ENCODE assay signal across 8 cellular contexts in the genomic region with DNA sequence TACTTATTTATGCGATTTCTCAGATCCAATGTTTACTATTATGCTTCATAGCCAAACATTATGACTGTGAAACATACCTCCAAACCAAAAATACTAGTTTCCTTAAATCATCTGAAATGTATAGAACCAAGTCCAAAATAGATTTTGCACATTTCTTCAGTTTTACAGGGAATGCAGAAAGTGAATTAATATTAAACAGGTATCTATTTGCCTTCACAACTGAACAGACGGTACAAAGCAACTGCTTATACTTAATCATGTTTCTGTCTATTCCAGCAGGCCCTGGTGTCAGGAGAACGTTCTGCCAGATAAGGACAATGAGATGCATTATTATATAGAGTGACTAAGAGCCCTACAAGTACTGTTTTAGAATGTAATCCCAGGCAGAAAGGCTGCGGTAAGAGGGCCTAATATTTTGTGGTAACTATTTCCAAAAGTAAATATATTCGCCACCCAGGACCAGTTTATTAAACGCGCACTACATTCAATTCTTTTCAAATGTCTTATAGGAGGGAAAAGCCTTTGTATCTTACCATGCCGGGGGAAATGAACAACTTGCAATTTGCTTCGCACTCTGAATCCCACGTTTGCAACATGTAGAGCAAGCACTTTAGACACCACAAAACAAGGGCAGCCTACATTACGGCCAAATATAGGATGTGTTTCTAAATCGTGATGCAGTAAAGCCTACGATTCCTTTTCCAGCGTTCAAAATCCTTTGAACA. TPM values are rescaled to one million over a fixed set of nuclear protein-coding genes. Genes with fewer than 3 reads are reported as not detected.
DNase-seq lines count a peak whose midpoint lies in the region; ATAC-seq and TF ChIP-seq lines count a peak whose summit lies in the region.

No MANE protein-coding gene starts in this region.

- H3K27ac ChIP-seq in heart left ventricle (peak overlapping the region; percentile 91 to 99 (median 96)), PC-3 (ENCODE audit: low read length) (peak overlapping the region; percentile 87), ectodermal cell (ENCODE audit: insufficient read depth, low read depth, low read length, poor library complexity, severe bottlenecking) (peak overlapping the region; percentile 81)

- intact Hi-C loops in heart left ventricle (cut with DNase I) (loop anchor here (2.0 to 10.0 kb wide), 15 partner anchors 17 to 167 kb away; a partner anchor contains a TSS), cardiac septum (cut with DNase I) (loop anchor here (2.0 to 5.0 kb wide), 4 partner anchors 39 to 123 kb away; no protein-coding TSS in a partner anchor), PC-3 (cut with micrococcal nuclease) (loop anchor here (1.0 to 10.0 kb wide), 3 partner anchors 64 to 365 kb away; a partner anchor contains a TSS)

- TF ChIP-seq CTCF in heart left ventricle (IDR thresholded peaks at IDR 0.05) (no peak), PC-3 (conservative IDR thresholded peaks at IDR 0.05; ENCODE audit: low read depth, low read length) (no peak), GM10248 (IDR thresholded peaks at IDR 0.05; ENCODE audit: control extremely low read depth, extremely low read depth, low read depth, missing control alignments) (no peak)

- H3K9me3 Mint-ChIP-seq in naive B cell = no peaks in the 10 kb centered on the region

- peaks cover 65% of the 10 kb centered on the region for H3K79me2 ChIP-seq in PC-3 (ENCODE audit: low read length)

- no peaks in the 10 kb centered on the region for H3K27me3 Mint-ChIP-seq in naive B cell

- H3K4me3 Mint-ChIP-seq in naive B cell = peak overlapping the region; percentile 96 to 100 (median 98)

- H3K4me1 Mint-ChIP-seq in naive B cell = peaks cover 35 to 55% (median 47%) of the 10 kb centered on the region in 3 donors

- H3K4me2 ChIP-seq in PC-3 (ENCODE audit: low read length) = peak overlapping the region; percentile 87

- WGBS in heart left ventricle, 4 donors = 4 to 10% (median 7%) methylated on average over 14 of the region's 14 CpGs
- WGBS in ectodermal cell, 2 experiments = 15 to 18% methylated on average over 12 to 14 of the region's 14 CpGs

- ATAC-seq in heart left ventricle = no peak
- peak; percentile 10 for ATAC-seq in PC-3
- no peak for ATAC-seq in naive B cell (ENCODE audit: low read depth in 2 of 2)
- no peak for ATAC-seq in HG02852 (IDR thresholded peaks at IDR 0.05; ENCODE audit: unreplicated experiment)
- no peak for ATAC-seq in GM21515 (IDR thresholded peaks at IDR 0.05; ENCODE audit: unreplicated experiment)

- peaks cover 0 to 69% (median 38%) of the 10 kb centered on the region in 12 donors for H3K4me1 ChIP-seq in heart left ventricle
- peaks cover 59% of the 10 kb centered on the region for H3K4me1 ChIP-seq in PC-3 (ENCODE audit: insufficient read depth, low read length)
- peaks cover 8% of the 10 kb centered on the region for H3K4me1 ChIP-seq in ectodermal cell (ENCODE audit: control insufficient read depth, insufficient read depth, low read length)

- no peak for TF ChIP-seq POLR2A in heart left ventricle (IDR thresholded peaks at IDR 0.05)

- CTCF ChIA-PET in PC-3 (lab: Charles Lee) (no interaction called here), GM10248 (lab: Yijun Ruan, JAX) (interaction anchor here (0.9 to 1.4 kb wide), 4 partner anchors 14 to 73 kb away, joined by 3 to 7 read pairs (median 4); no protein-coding TSS in a partner anchor)

- peaks cover 46% of the 10 kb centered on the region for H4K20me1 ChIP-seq in PC-3 (ENCODE audit: low read length)

- H3K27ac Mint-ChIP-seq in naive B cell = peak overlapping the region; percentile 86 to 99 (median 92)

- POLR2A ChIA-PET in PC-3 (lab: Charles Lee; ENCODE audit: unreplicated experiment) = interaction anchor here (0.6 to 0.7 kb wide), 3 partner anchors 29 to 65 kb away, joined by 3 to 4 read pairs (median 4); no protein-coding TSS in a partner anchor
- POLR2A ChIA-PET in GM10248 (lab: Yijun Ruan, JAX) = interaction anchor here (0.5 to 1.3 kb wide), 5 partner anchors 8 to 39 kb away, joined by 3 to 7 read pairs (median 3); no protein-coding TSS in a partner anchor

- H3F3A ChIP-seq in PC-3 (ENCODE audit: low read length, unreplicated experiment) = peaks cover 17% of the 10 kb centered on the region

- DNase-seq in heart left ventricle (no peak), cardiac septum (ENCODE audit: low spot score) (no peak), PC-3 (peak; percentile 79), naive B cell (no peak), GM10248 (ENCODE audit: extremely low spot score) (no peak)

- H3K36me3 Mint-ChIP-seq in naive B cell = no peaks in the 10 kb centered on the region

- peak overlapping the region; percentile 94 for H3K9ac ChIP-seq in PC-3 (ENCODE audit: low read length)

- H3K9me3 ChIP-seq in heart left ventricle (no peaks in the 10 kb centered on the region), PC-3 (ENCODE audit: low read length) (no peaks in the 10 kb centered on the region), ectodermal cell (ENCODE audit: control insufficient read depth, low read length) (no peaks in the 10 kb centered on the region)

- H3K36me3 ChIP-seq in heart left ventricle = peaks cover 0 to 2% (median 0%) of the 10 kb centered on the region in 9 donors
- peaks cover 9% of the 10 kb centered on the region; the same call in 1 of the 2 replicates for H3K36me3 ChIP-seq in PC-3 (ENCODE audit: low read depth, low read length)
- no peaks in the 10 kb centered on the region for H3K36me3 ChIP-seq in ectodermal cell (ENCODE audit: control insufficient read depth, insufficient read depth, low read length)

- H3K9me2 ChIP-seq in PC-3 (replicated peaks; ENCODE audit: low read length) = no peaks in the 10 kb centered on the region

- H3K4me3 ChIP-seq in heart left ventricle (peak overlapping the region; percentile 73 to 91 (median 86)), PC-3 (ENCODE audit: low read length) (peak overlapping the region; percentile 68), ectodermal cell (ENCODE audit: insufficient read depth, low read depth, low read length) (peak overlapping the region; percentile 91)

- H3K27me3 ChIP-seq in heart left ventricle (no peaks in the 10 kb centered on the region), PC-3 (ENCODE audit: low read length) (no peaks in the 10 kb centered on the region), ectodermal cell (ENCODE audit: control insufficient read depth, insufficient read depth, low read length, poor library complexity, severe bottlenecking) (no peaks in the 10 kb centered on the region)

- no peak overlapping the region for H2AFZ ChIP-seq in PC-3 (ENCODE audit: low read length)

- BruUV-seq in PC-3 (replicated peaks; lab: Mats Ljungman, UMichigan) = TSS peak; percentile 54

RNA-seq across cellular contexts. Expression of a gene that starts 1.5 kb away (rescaled TPM):
- total RNA-seq in heart left ventricle (100 to 1,000 TPM in 1 of 9 donors, 10 to 100 TPM in 8; 48.3 to 119 (median 68.5) TPM), cardiac septum (74.7 TPM), PC-3 (2014; rRNA removed) (159 and 179 TPM in 2 replicates)
- polyA plus RNA-seq in heart left ventricle (10 to 100 TPM; 18.3 to 55.2 TPM), naive B cell (ENCODE audit: low read depth in 6 of 6) (10 to 100 TPM; 71.0 to 84.7 (median 73.4) TPM)
- 155 TPM for polyA plus RNA-seq in ectodermal cell (2013, experiment 1 of 4)
- polyA plus RNA-seq in ectodermal cell (2013, experiment 2 of 4) = 161 TPM
- 97.1 TPM for polyA plus RNA-seq in ectodermal cell (2013, experiment 3 of 4)
- 109 TPM for polyA plus RNA-seq in ectodermal cell (2013, experiment 4 of 4)
